In the genomic region with DNA sequence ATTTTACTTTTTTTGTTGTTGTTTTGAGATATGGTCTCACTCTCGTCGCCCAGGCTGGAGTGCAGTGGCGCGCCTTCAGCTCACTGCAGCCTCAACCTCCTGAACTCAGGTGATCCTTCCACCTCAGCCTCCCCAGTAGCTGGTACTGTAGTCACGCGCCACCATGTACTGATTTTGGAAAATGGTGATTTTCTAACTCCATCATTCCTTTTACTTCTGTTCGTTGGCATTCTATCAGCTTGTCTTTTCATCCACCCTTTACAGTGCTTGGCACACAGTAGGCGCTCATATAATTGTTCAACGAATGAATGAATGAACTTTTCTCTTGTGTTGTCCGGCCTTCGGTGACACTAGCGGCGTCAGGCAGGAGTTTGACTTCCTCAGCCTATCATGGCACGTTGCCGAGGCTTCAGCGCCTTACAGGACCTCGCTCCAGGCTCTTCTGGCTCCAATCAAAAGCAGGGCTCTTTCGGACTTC, we compare ENCODE assay signal across 8 cellular contexts. TPM values are rescaled to one million over a fixed set of nuclear protein-coding genes. Genes with fewer than 3 reads are reported as not detected.
DNase-seq lines count a peak whose midpoint lies in the region; ATAC-seq, FAIRE-seq and TF ChIP-seq lines count a peak whose summit lies in the region.

No MANE protein-coding gene starts in this region.

- in situ Hi-C loops in astrocyte of the cerebellum (cut with HindIII; ENCODE audit: low sequenced_read_pairs) = no loop called here

- no peak for TF ChIP-seq POLR2A in GM12892 (IDR thresholded peaks at IDR 0.05; ENCODE audit: low read depth, low read length)

- no peaks in the 10 kb centered on the region for H3K27me3 ChIP-seq in right atrium auricular region

- peak overlapping the region; percentile 97 for H3K27ac Mint-ChIP-seq in memory B cell

- H3K4me1 Mint-ChIP-seq in memory B cell = peaks cover 21% of the 10 kb centered on the region

- H3K4me3 Mint-ChIP-seq in memory B cell = peak overlapping the region; percentile 95

- no peak for FAIRE-seq in GM12892 (lab: Jason Lieb, UNC)

- 37% methylated on average over 18 of the region's 18 CpGs for WGBS in urinary bladder

- H3K4me1 ChIP-seq in right atrium auricular region (peaks cover 0 to 14% of the 10 kb centered on the region in 2 donors), urinary bladder (ENCODE audit: insufficient read depth) (no peaks in the 10 kb centered on the region)

- H3K27ac ChIP-seq in right atrium auricular region (peak overlapping the region; percentile 88 to 92), urinary bladder (ENCODE audit: low read depth) (no peak overlapping the region)

- H3K9me3 ChIP-seq in right atrium auricular region = no peaks in the 10 kb centered on the region

- DNase-seq in right atrium auricular region (ENCODE audit: low spot score) = no peak
- no peak for DNase-seq in cardiac septum (ENCODE audit: low spot score)
- DNase-seq in astrocyte of the cerebellum (ENCODE audit: low read depth) = no peak
- DNase-seq in memory B cell (ENCODE audit: low spot score in 2 of 2) = no peak
- DNase-seq in activated gamma-delta T cell (lab: John Stamatoyannopoulos, UW) = no peak
- DNase-seq in GM12892 (ENCODE audit: insufficient read length) = no peak
- DNase-seq in activated effector memory CD4-positive, alpha-beta T cell treated with anti-CD3 and anti-CD28 coated beads, Interleukin-2, amount 50 U/mL, for 16 hours = no peak

- TF ChIP-seq CTCF in right atrium auricular region (IDR thresholded peaks at IDR 0.05) (no peak), astrocyte of the cerebellum (IDR thresholded peaks at IDR 0.05; ENCODE audit: low read depth, low read length, missing control alignments) (no peak)

- H3K36me3 ChIP-seq in right atrium auricular region = no peaks in the 10 kb centered on the region
- H3K36me3 ChIP-seq in urinary bladder (ENCODE audit: insufficient read depth) = no peaks in the 10 kb centered on the region

- H3K4me3 ChIP-seq in right atrium auricular region (peak overlapping the region; percentile 55 to 83), astrocyte of the cerebellum (ENCODE audit: low read depth, low read length) (peak overlapping the region; percentile 81), urinary bladder (ENCODE audit: low read depth, low read length) (peak overlapping the region; percentile 54)

- no peaks in the 10 kb centered on the region for H3K36me3 Mint-ChIP-seq in memory B cell

- ATAC-seq in memory B cell (ENCODE audit: low read depth) = no peak

- no peaks in the 10 kb centered on the region for H3K9me3 Mint-ChIP-seq in memory B cell

- H3K27me3 Mint-ChIP-seq in memory B cell = no peaks in the 10 kb centered on the region

- intact Hi-C loops in cardiac septum (cut with DNase I) = loop anchor here (1.0 to 2.0 kb wide), 2 partner anchors 19 to 29 kb away; no protein-coding TSS in a partner anchor

RNA-seq across cellular contexts. Expression of gene MTHFD2, which starts 0.4 kb away (rescaled TPM):
- total RNA-seq in right atrium auricular region (10 to 100 TPM; 12.9 to 15.8 TPM), cardiac septum (26.8 TPM), urinary bladder (58.3 TPM)
- 71.6 TPM for polyA plus RNA-seq in urinary bladder
- 171 TPM for polyA plus RNA-seq in GM12892 (2012; ENCODE audit: missing spikeins)

RNA-seq across cellular contexts. Expression of gene MOB1A, which starts 19.3 kb away (rescaled TPM):
- total RNA-seq in right atrium auricular region (10 to 100 TPM; 47.8 TPM), cardiac septum (66.9 TPM), urinary bladder (164 TPM)
- polyA plus RNA-seq in urinary bladder = 50.1 TPM
- 136 TPM for polyA plus RNA-seq in GM12892 (2012; ENCODE audit: missing spikeins)

RNA-seq across cellular contexts. Expression of gene BOLA3, which starts 50.3 kb away (rescaled TPM):
- 100 to 1,000 TPM in 1 of 2 donors, 10 to 100 TPM in 1; 60.4 to 174 TPM for total RNA-seq in right atrium auricular region
- total RNA-seq in cardiac septum = 69.5 TPM
- 20.2 TPM for total RNA-seq in urinary bladder
- polyA plus RNA-seq in urinary bladder = 38.1 TPM
- polyA plus RNA-seq in GM12892 (2012; ENCODE audit: missing spikeins) = 132 TPM
